In the genomic region with DNA sequence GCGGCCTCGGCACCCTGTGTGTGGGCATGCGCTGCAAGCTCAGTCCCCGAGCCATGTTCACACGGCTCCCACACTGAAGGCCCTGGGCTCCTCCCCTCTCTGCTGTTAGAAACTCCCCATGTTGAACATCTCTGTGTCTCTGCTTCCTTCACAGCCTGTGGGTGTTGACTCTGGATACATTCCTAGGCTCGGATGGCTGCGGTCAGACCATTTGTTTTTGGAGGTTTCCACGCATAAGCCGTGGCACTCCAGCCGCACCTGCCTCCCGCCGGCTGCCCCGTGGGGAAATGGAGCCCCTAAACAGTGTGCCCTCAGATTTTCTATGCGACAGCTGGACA, we compare ENCODE assay signal across 17 cellular contexts. TPM values are rescaled to one million over a fixed set of nuclear protein-coding genes. Genes with fewer than 3 reads are reported as not detected.
A peak's percentile ranks its signal among the peaks of the same experiment; 100 is the strongest.
DNase-seq lines count a peak whose midpoint lies in the region; ATAC-seq and TF ChIP-seq lines count a peak whose summit lies in the region.
"Had no signal": no experiment of that assay in that cellular context is flagged by ENCODE, and none has a peak within 500 bp of the region (broad histone marks: within the 10 kb centered on the region; RNA-seq: fewer than 3 reads in every experiment).

No MANE protein-coding gene starts in this region.

- H3K27ac Mint-ChIP-seq in H9 (peak overlapping the region in 1 of 3 experiments; percentile 90; a peak in 1 of 7 replicates), nephron progenitor cell (peak overlapping the region; percentile 33)
- H3K27ac Mint-ChIP-seq: activated CD4-positive, alpha-beta T cell treated with anti-CD3 and anti-CD28 coated beads, Interleukin-2, amount 10 ng/mL, durations not matched to agents 24 days and 14 days; activated naive CD8-positive, alpha-beta T cell treated with anti-CD3 and anti-CD28 coated beads, Interleukin-2, amount 10 ng/mL, durations not matched to agents 7 days and 5 days; activated T-cell treated with anti-CD3 and anti-CD28 coated beads, Interleukin-2, amount 50 U/mL, for 24 hours; memory B cell had no signal

- H3K14ac ChIP-seq in H9 (ENCODE audit: insufficient read depth, low read length), result no peak overlapping the region

- H3K56ac ChIP-seq in H9 (ENCODE audit: insufficient read length, low read depth, low read length), result no peak overlapping the region

- no peaks in the 10 kb centered on the region for H3K9me3 ChIP-seq in H9 (ENCODE audit: control insufficient read depth, low read depth, low read length)
- H3K9me3 ChIP-seq: gastroesophageal sphincter had no signal

- H3K4me3 Mint-ChIP-seq in H9 (no peak overlapping the region), nephron progenitor cell (no peak overlapping the region)
- H3K4me3 Mint-ChIP-seq: activated CD4-positive, alpha-beta T cell treated with anti-CD3 and anti-CD28 coated beads, Interleukin-2, amount 10 ng/mL, durations not matched to agents 24 days and 14 days; activated naive CD8-positive, alpha-beta T cell treated with anti-CD3 and anti-CD28 coated beads, Interleukin-2, amount 10 ng/mL, durations not matched to agents 7 days and 5 days; activated T-cell treated with anti-CD3 and anti-CD28 coated beads, Interleukin-2, amount 50 U/mL, for 24 hours; memory B cell had no signal

- TF ChIP-seq CTCF in AG04449 (IDR thresholded peaks at IDR 0.05; ENCODE audit: insufficient read depth, low read length, missing control alignments) (no peak), H9 (conservative IDR thresholded peaks at IDR 0.05) (no peak), astrocyte of the spinal cord (IDR thresholded peaks at IDR 0.05; ENCODE audit: low read depth, low read length) (no peak), nephron progenitor cell (IDR thresholded peaks at IDR 0.05) (no peak)

- H3K9ac ChIP-seq in H9 (ENCODE audit: extremely low read depth, insufficient read length, low read length), result no peak overlapping the region

- H3K4ac ChIP-seq in H9 (ENCODE audit: low read depth, low read length), result no peak overlapping the region

- H2BK15ac ChIP-seq in H9 (ENCODE audit: low read depth, low read length), result no peak overlapping the region

- no peak overlapping the region for H2AFZ ChIP-seq in H9 (ENCODE audit: low read length)

- H3K27ac ChIP-seq in H9 (ENCODE audit: insufficient read length, low read depth, low read length), result no peak overlapping the region
- H3K27ac ChIP-seq: gastroesophageal sphincter had no signal

- no peak overlapping the region for H2BK120ac ChIP-seq in H9 (ENCODE audit: low read depth, low read length, poor library complexity, severe bottlenecking)

- no peaks in the 10 kb centered on the region for H4K20me1 ChIP-seq in H9 (ENCODE audit: control insufficient read depth, insufficient read depth, insufficient read length)

- no peak overlapping the region for H3K4me2 ChIP-seq in H9 (ENCODE audit: insufficient read depth, insufficient read length, low read length)

- H3T11ph ChIP-seq in H9 (ENCODE audit: low read length), result no peak overlapping the region

- H2AK5ac ChIP-seq in H9 (ENCODE audit: insufficient read length, low read length), result no peak overlapping the region

- H3K27me3 Mint-ChIP-seq in H9 (ENCODE audit: low read depth) (no peaks in the 10 kb centered on the region; the same call in 1 of the 2 replicates), nephron progenitor cell (ENCODE audit: low read depth, poor library complexity) (peaks cover 4% of the 10 kb centered on the region)

- in situ Hi-C loops in astrocyte of the spinal cord (cut with HindIII; ENCODE audit: low sequenced_read_pairs), result no loop called here

- no peak overlapping the region for H2BK20ac ChIP-seq in H9 (ENCODE audit: low read depth, low read length, poor library complexity, severe bottlenecking)

- H3K23ac ChIP-seq in H9 (ENCODE audit: insufficient read length, low read depth, low read length), result no peak overlapping the region

- ATAC-seq in HG02678 (IDR thresholded peaks at IDR 0.05; ENCODE audit: unreplicated experiment), result no peak
- no peak for ATAC-seq in HG02885 (IDR thresholded peaks at IDR 0.05; ENCODE audit: poor library complexity, unreplicated experiment)
- ATAC-seq: gastroesophageal sphincter, SK-N-SH treated with all-trans-retinoic acid at 6 μM for 48 hours had no signal

- H3K27me3 ChIP-seq in H9 (ENCODE audit: insufficient read depth, low read length), result no peaks in the 10 kb centered on the region

- DNase-seq in AG04449 (ENCODE audit: low read depth, low spot score) (peak; percentile 5), H9 (peak; percentile 14), astrocyte of the spinal cord (ENCODE audit: low read depth, low spot score) (peak; percentile 88), nephron progenitor cell (no peak), dedifferentiated amniotic fluid mesenchymal stem cell (ENCODE audit: extremely low spot score) (no peak), occipital lobe (lab: John Stamatoyannopoulos, UW) (no peak)
- DNase-seq: activated CD4-positive, alpha-beta T cell treated with anti-CD3 and anti-CD28 coated beads, Interleukin-2, amount 10 ng/mL, durations not matched to agents 24 days and 14 days; activated naive CD8-positive, alpha-beta T cell treated with anti-CD3 and anti-CD28 coated beads, Interleukin-2, amount 10 ng/mL, durations not matched to agents 7 days and 5 days; activated T-cell treated with anti-CD3 and anti-CD28 coated beads, Interleukin-2, amount 50 U/mL, for 24 hours; NCI-H1105; NCI-H748 treated with DMSO at 0.1 percent for 48 hours had no signal

- no peaks in the 10 kb centered on the region for H3K79me2 ChIP-seq in H9 (ENCODE audit: insufficient read depth, low read length)

- H4K91ac ChIP-seq in H9 (ENCODE audit: insufficient read length, low read depth, low read length), result no peak overlapping the region

- H2BK12ac ChIP-seq in H9 (ENCODE audit: insufficient read length, low read depth, low read length), result no peak overlapping the region

- POLR2A ChIA-PET in AG04449 (lab: Yijun Ruan, JAX), result interaction anchor here (1.6 kb wide), 1 partner anchor 8 kb away, joined by 4 read pairs; no protein-coding TSS in a partner anchor

- H3K79me1 ChIP-seq in H9 (ENCODE audit: insufficient read depth, low read depth, low read length, poor library complexity, severe bottlenecking), result no peaks in the 10 kb centered on the region

- no peak overlapping the region for H4K8ac ChIP-seq in H9 (replicated peaks; ENCODE audit: insufficient read length, low read depth, low read length)

- H3K4me3 ChIP-seq in AG04449 (ENCODE audit: low read depth, low read length) (no peak overlapping the region), astrocyte of the spinal cord (ENCODE audit: low read depth, low read length) (no peak overlapping the region)
- H3K4me3 ChIP-seq: gastroesophageal sphincter had no signal

- CTCF ChIA-PET in AG04449 (lab: Yijun Ruan, JAX), result no interaction called here

- H3K9me3 Mint-ChIP-seq in H9 (peaks cover 13% of the 10 kb centered on the region in 2 experiments), nephron progenitor cell (peaks cover 13% of the 10 kb centered on the region)
- H3K9me3 Mint-ChIP-seq: activated CD4-positive, alpha-beta T cell treated with anti-CD3 and anti-CD28 coated beads, Interleukin-2, amount 10 ng/mL, durations not matched to agents 24 days and 14 days; activated naive CD8-positive, alpha-beta T cell treated with anti-CD3 and anti-CD28 coated beads, Interleukin-2, amount 10 ng/mL, durations not matched to agents 7 days and 5 days; activated T-cell treated with anti-CD3 and anti-CD28 coated beads, Interleukin-2, amount 50 U/mL, for 24 hours; memory B cell had no signal

- no peak overlapping the region for H4K5ac ChIP-seq in H9 (ENCODE audit: insufficient read length, low read depth, low read length)

- H2BK5ac ChIP-seq in H9 (ENCODE audit: insufficient read length, low read length), result no peak overlapping the region

- no peak overlapping the region for H3K18ac ChIP-seq in H9 (ENCODE audit: insufficient read length, low read depth, low read length)

- H3K36me3 Mint-ChIP-seq in H9 (ENCODE audit: insufficient read depth in 1 of 3, low read depth in 3 of 3) (peaks cover 32 to 87% (median 78%) of the 10 kb centered on the region in 3 experiments), nephron progenitor cell (ENCODE audit: low read depth) (peaks cover 45% of the 10 kb centered on the region)
- H3K36me3 Mint-ChIP-seq: activated naive CD8-positive, alpha-beta T cell treated with anti-CD3 and anti-CD28 coated beads, Interleukin-2, amount 10 ng/mL, durations not matched to agents 7 days and 5 days had no signal

- H3K4me1 Mint-ChIP-seq in H9 (peaks cover 7 to 14% of the 10 kb centered on the region in 2 experiments; a peak in 3 of 4 replicates), nephron progenitor cell (peaks cover 30% of the 10 kb centered on the region)
- H3K4me1 Mint-ChIP-seq: activated CD4-positive, alpha-beta T cell treated with anti-CD3 and anti-CD28 coated beads, Interleukin-2, amount 10 ng/mL, durations not matched to agents 24 days and 14 days; activated naive CD8-positive, alpha-beta T cell treated with anti-CD3 and anti-CD28 coated beads, Interleukin-2, amount 10 ng/mL, durations not matched to agents 7 days and 5 days had no signal

- H3K23me2 ChIP-seq in H9 (ENCODE audit: insufficient read length, low read depth, low read length, poor library complexity, severe bottlenecking), result no peaks in the 10 kb centered on the region

- no peaks in the 10 kb centered on the region for H3K4me1 ChIP-seq in H9 (ENCODE audit: insufficient read depth, low read length)
- H3K4me1 ChIP-seq: gastroesophageal sphincter had no signal

- WGBS in H9 (ENCODE audit: extremely low coverage, insufficient read length, low lambda C conversion rate), result no CpG with 5 or more reads among the region's 14 CpGs

RNA-seq across cellular contexts. Expression of gene LRRC14B, which starts 31.2 kb away (rescaled TPM):
- total RNA-seq in H9 (2021) (not detected in 2 replicates), occipital lobe (not detected)
- total RNA-seq: activated CD4-positive, alpha-beta T cell treated with anti-CD3 and anti-CD28 coated beads, Interleukin-2, amount 10 ng/mL, durations not matched to agents 24 days and 14 days; gastroesophageal sphincter; renal cortical epithelial cell had no signal

RNA-seq across cellular contexts. Expression of gene CCDC127, which starts 57.8 kb away (rescaled TPM):
- total RNA-seq in H9 (2021) (9.0 and 9.4 TPM in 2 replicates), occipital lobe (6.7 TPM)

RNA-seq across cellular contexts. Expression of gene SDHA, which starts 58.0 kb away (rescaled TPM):
- 78.7 and 84.8 TPM in 2 replicates for total RNA-seq in H9 (2021)
- 74.4 TPM for total RNA-seq in occipital lobe

Comparison
In these comparisons a context has a peak if more than half of its experiments do, and no peak if none do; other contexts are left out.
1. DNase-seq: peak in AG04449 (single experiment), H9 (single experiment) and astrocyte of the spinal cord (single experiment); none in nephron progenitor cell (single experiment), dedifferentiated amniotic fluid mesenchymal stem cell (single experiment) and occipital lobe (single experiment).